ENCODE assay signal across 8 cellular contexts in genomic region chr9:136799854-136800657, GRCh38. TPM values are rescaled to one million over a fixed set of nuclear protein-coding genes. Genes with fewer than 3 reads are reported as not detected.
DNase-seq lines count a peak whose midpoint lies in the region; ATAC-seq lines count a peak whose summit lies in the region.

No MANE protein-coding gene starts in this region.

- ATAC-seq in HG02798 (IDR thresholded peaks at IDR 0.05; ENCODE audit: poor library complexity, unreplicated experiment) = peak; percentile 58
- ATAC-seq in GM21825 (IDR thresholded peaks at IDR 0.05; ENCODE audit: unreplicated experiment) = no peak

- DNase-seq in COLO829 (ENCODE audit: low spot score) (peak; percentile 71), NCI-H460 (ENCODE audit: extremely low read depth, low read depth) (peak; percentile 72), kidney tubule cell (ENCODE audit: low spot score) (peak; percentile 82)
- peak; percentile 72 for DNase-seq in activated CD4-positive, CD25-positive, alpha-beta regulatory T cell treated with anti-CD3 and anti-CD28 coated beads, Interleukin-2, amount 50 U/mL, for 72 hours
- peak; percentile 71 for DNase-seq in central memory CD4-positive, alpha-beta T cell
- peak; percentile 92 for DNase-seq in stimulated activated CD4-positive, alpha-beta T cell treated with anti-CD3 and anti-CD28 coated beads, Interleukin-1b, Interleukin-23, amount 100 ng/mL, for 4 hours (ENCODE audit: low read depth in 2 of 2)

RNA-seq across cellular contexts. Expression of gene CCDC183, which starts 3.9 kb away (rescaled TPM):
- 1.7 and 1.8 TPM in 2 replicates for total RNA-seq in NCI-H460 (2014; rRNA removed; shearing (Covaris generic))
- 1.7 and 2.3 TPM in 2 replicates for polyA plus RNA-seq in NCI-H460 (2014; cell fraction: nucleus; rRNA removed)

RNA-seq across cellular contexts. Expression of gene RABL6, which starts 7.7 kb away (rescaled TPM):
- 59.4 and 69.4 TPM in 2 replicates for total RNA-seq in NCI-H460 (2014; rRNA removed; shearing (Covaris generic))
- polyA plus RNA-seq in NCI-H460 (2014; cell fraction: nucleus; rRNA removed) = 144 and 151 TPM in 2 replicates

RNA-seq across cellular contexts. Expression of gene TMEM141, which starts 8.9 kb away (rescaled TPM):
- 24.0 and 27.6 TPM in 2 replicates for total RNA-seq in NCI-H460 (2014; rRNA removed; shearing (Covaris generic))
- polyA plus RNA-seq in NCI-H460 (2014; cell fraction: nucleus; rRNA removed) = 59.1 and 86.2 TPM in 2 replicates

RNA-seq across cellular contexts. Expression of gene LCN15, which starts 35.7 kb away (rescaled TPM):
- total RNA-seq in NCI-H460 (2014; rRNA removed; shearing (Covaris generic)) = not detected in 2 replicates
- 0.07 TPM in 1 of 2 replicates, not detected in the other for polyA plus RNA-seq in NCI-H460 (2014; cell fraction: nucleus; rRNA removed)

RNA-seq across cellular contexts. Expression of gene LCN8, which starts 42.0 kb away (rescaled TPM):
- total RNA-seq in NCI-H460 (2014; rRNA removed; shearing (Covaris generic)) = not detected in 2 replicates
- not detected in 2 replicates for polyA plus RNA-seq in NCI-H460 (2014; cell fraction: nucleus; rRNA removed)
